12 cellular contexts compared by ENCODE assay signal in the genomic region with DNA sequence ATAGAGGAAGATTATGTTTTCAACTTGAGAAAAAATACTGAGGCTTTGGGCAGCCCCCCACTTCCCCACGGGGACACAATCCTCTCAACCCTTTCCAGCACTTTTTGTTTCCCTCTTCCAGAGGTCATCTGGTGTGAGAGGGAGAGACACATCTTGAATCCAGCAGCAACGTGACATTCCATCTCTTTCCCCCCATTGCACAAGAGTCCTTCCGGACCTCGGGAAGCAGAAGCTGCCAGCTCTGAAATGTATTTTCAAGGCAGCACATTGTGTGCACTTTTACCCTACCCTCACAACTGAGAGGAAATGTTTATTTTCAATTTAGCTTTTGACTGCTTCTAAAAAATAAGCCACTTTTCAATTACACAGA. TPM values are rescaled to one million over a fixed set of nuclear protein-coding genes. Genes with fewer than 3 reads are reported as not detected.
DNase-seq lines count a peak whose midpoint lies in the region; ATAC-seq, FAIRE-seq and TF ChIP-seq lines count a peak whose summit lies in the region.
"Had no signal": no experiment of that assay in that cellular context is flagged by ENCODE, and none has a peak within 500 bp of the region (broad histone marks: within the 10 kb centered on the region; RNA-seq: fewer than 3 reads in every experiment).

No MANE protein-coding gene starts in this region.

- WGBS in stomach, 5 donors = 5 to 18% (median 8%) methylated on average over 4 of the region's 4 CpGs

- H3K9me3 ChIP-seq in stomach = no peaks in the 10 kb centered on the region

- intact Hi-C loops in dorsolateral prefrontal cortex (cut with DNase I) = no loop called here
- intact Hi-C loops in stomach (cut with DNase I; ENCODE audit: low total_unique reads) = no loop called here

- peaks cover 25% of the 10 kb centered on the region for H3K4me1 Mint-ChIP-seq in HFFc6 (ENCODE audit: low read depth)
- H3K4me1 Mint-ChIP-seq: stimulated activated memory B cell treated with anti-CD40 and anti-IgM and Interleukin-4, amounts not matched to agents 10 μg/mL and 1 μg/mL and 100 μg/mL, for 72 hours had no signal

- no peak for ATAC-seq in GM18868 (IDR thresholded peaks at IDR 0.05; ENCODE audit: unreplicated experiment)
- ATAC-seq: stimulated activated memory B cell treated with anti-CD40 and anti-IgM and Interleukin-4, amounts not matched to agents 10 μg/mL and 1 μg/mL and 100 μg/mL, for 72 hours had no signal

- peak overlapping the region in 1 of 59 donors; percentile 3 for H3K4me3 ChIP-seq in dorsolateral prefrontal cortex
- H3K4me3 ChIP-seq in stomach = no peak overlapping the region

- H3K27ac ChIP-seq in dorsolateral prefrontal cortex (peak overlapping the region in 58 of 59 donors; percentile 7 to 89 (median 71)), stomach (peak overlapping the region; percentile 58 to 90 (median 84))

- H3K27me3 ChIP-seq in dorsolateral prefrontal cortex (peaks cover 0 to 2% (median 0%) of the 10 kb centered on the region in 45 donors), stomach (no peaks in the 10 kb centered on the region)

- TF ChIP-seq CTCF in HFFc6 (IDR thresholded peaks at IDR 0.05) (no peak), dorsolateral prefrontal cortex (IDR thresholded peaks at IDR 0.05 in 54 of 56, conservative IDR thresholded peaks at IDR 0.05 in 2 of 56; ENCODE audit: low read depth in 1 of 56, partially characterized antibody in 56 of 56) (no peak), stomach (IDR thresholded peaks at IDR 0.05) (no peak), GM10248 (IDR thresholded peaks at IDR 0.05; ENCODE audit: control extremely low read depth, extremely low read depth, low read depth, missing control alignments) (no peak), D721Med (IDR thresholded peaks at IDR 0.05; ENCODE audit: insufficient read depth, missing control alignments) (no peak)

- no peaks in the 10 kb centered on the region for H3K9me3 Mint-ChIP-seq in HFFc6
- H3K9me3 Mint-ChIP-seq: endodermal cell; stimulated activated memory B cell treated with anti-CD40 and anti-IgM and Interleukin-4, amounts not matched to agents 10 μg/mL and 1 μg/mL and 100 μg/mL, for 72 hours had no signal

- H3K36me3 Mint-ChIP-seq in HFFc6 (ENCODE audit: low read depth) = no peaks in the 10 kb centered on the region
- H3K36me3 Mint-ChIP-seq: stimulated activated memory B cell treated with anti-CD40 and anti-IgM and Interleukin-4, amounts not matched to agents 10 μg/mL and 1 μg/mL and 100 μg/mL, for 72 hours had no signal

- peaks cover 24 to 66% (median 45%) of the 10 kb centered on the region in 4 donors for H3K4me1 ChIP-seq in stomach

- TF ChIP-seq POLR2A in stomach (IDR thresholded peaks at IDR 0.05) = no peak

- H3K36me3 ChIP-seq in stomach = no peaks in the 10 kb centered on the region

- CTCF ChIA-PET in GM10248 (lab: Yijun Ruan, JAX) = no interaction called here

- DNase-seq in HFFc6 (no peak), dorsolateral prefrontal cortex (no peak), lung microvascular endothelial cell (ENCODE audit: low read depth in 2 of 2) (peak; percentile 68 to 95), stomach (no peak), GM10248 (ENCODE audit: extremely low spot score) (no peak), NCI-H2107 treated with DMSO at 0.1 percent for 48 hours (lab: John Stamatoyannopoulos, UW; ENCODE audit: unreplicated experiment) (no peak), D721Med (ENCODE audit: insufficient read length, low spot score) (no peak)
- DNase-seq: DND-41, SHP77 treated with DMSO at 0.1 percent for 48 hours had no signal

- H3K27ac Mint-ChIP-seq in HFFc6 = peak overlapping the region; percentile 83
- H3K27ac Mint-ChIP-seq: endodermal cell; stimulated activated memory B cell treated with anti-CD40 and anti-IgM and Interleukin-4, amounts not matched to agents 10 μg/mL and 1 μg/mL and 100 μg/mL, for 72 hours had no signal

- no peak for FAIRE-seq in D721Med (lab: Jason Lieb, UNC)

- TF ChIP-seq EP300 in stomach (IDR thresholded peaks at IDR 0.05) = peak; percentile 81

- POLR2A ChIA-PET in GM10248 (lab: Yijun Ruan, JAX) = no interaction called here

- H3K4me3 Mint-ChIP-seq in HFFc6 = peak overlapping the region; percentile 67
- H3K4me3 Mint-ChIP-seq: endodermal cell; stimulated activated memory B cell treated with anti-CD40 and anti-IgM and Interleukin-4, amounts not matched to agents 10 μg/mL and 1 μg/mL and 100 μg/mL, for 72 hours had no signal

- H3K27me3 Mint-ChIP-seq in HFFc6 (ENCODE audit: insufficient read depth) = peaks cover 9% of the 10 kb centered on the region

RNA-seq across cellular contexts. Expression of a gene that starts 43.0 kb away (rescaled TPM):
- not detected for total RNA-seq in HFFc6 (2021; fragmentation: NEBNext Ultra II Directional; extraction: Animal tissue kit (Norgen Biotek cat#: 25700))
- total RNA-seq in dorsolateral prefrontal cortex (10 to 100 TPM in 3 of 120 experiments, 1 to 10 TPM in 115, under 1 TPM in 2; 0.65 to 14.6 (median 3.5) TPM), lung microvascular endothelial cell (0.20 TPM in 1 of 2 replicates, not detected in the other), stomach (10 to 100 TPM in 2 of 5 donors, 1 to 10 TPM in 2, not detected in 1; 5.1 to 47.3 (median 9.6) TPM)
- polyA plus RNA-seq in stomach = 1 to 10 TPM; 2.8 to 5.8 (median 5.2) TPM
- total RNA-seq: endodermal cell had no signal

RNA-seq across cellular contexts. Expression of a gene that starts 51.4 kb away (rescaled TPM):
- total RNA-seq in HFFc6 (2021; fragmentation: NEBNext Ultra II Directional; extraction: Animal tissue kit (Norgen Biotek cat#: 25700)) = under 1 TPM in 4 of 6 experiments, not detected in 2; 0.23 to 0.89 (median 0.40) TPM
- total RNA-seq in dorsolateral prefrontal cortex (1 to 10 TPM in 61 of 120 experiments, under 1 TPM in 57, not detected in 2; 0.14 to 3.1 (median 1.0) TPM), lung microvascular endothelial cell (not detected in 2 replicates), stomach (1 to 10 TPM in 4 of 5 donors, under 1 TPM in 1; 0.55 to 2.3 (median 1.8) TPM)
- polyA plus RNA-seq in stomach = 1 to 10 TPM; 1.2 to 7.0 (median 3.8) TPM
- total RNA-seq: endodermal cell had no signal

Comparison
In these comparisons a context has a peak if more than half of its experiments do, and no peak if none do; other contexts are left out.
1. DNase-seq: peak in lung microvascular endothelial cell (2 of 2); none in HFFc6 (single experiment), dorsolateral prefrontal cortex (0 of 10), stomach (single experiment), GM10248 (single experiment), NCI-H2107 treated with DMSO at 0.1 percent for 48 hours (single experiment) and D721Med (single experiment).